ENCODE assay signal across 12 cellular contexts in the genomic region with DNA sequence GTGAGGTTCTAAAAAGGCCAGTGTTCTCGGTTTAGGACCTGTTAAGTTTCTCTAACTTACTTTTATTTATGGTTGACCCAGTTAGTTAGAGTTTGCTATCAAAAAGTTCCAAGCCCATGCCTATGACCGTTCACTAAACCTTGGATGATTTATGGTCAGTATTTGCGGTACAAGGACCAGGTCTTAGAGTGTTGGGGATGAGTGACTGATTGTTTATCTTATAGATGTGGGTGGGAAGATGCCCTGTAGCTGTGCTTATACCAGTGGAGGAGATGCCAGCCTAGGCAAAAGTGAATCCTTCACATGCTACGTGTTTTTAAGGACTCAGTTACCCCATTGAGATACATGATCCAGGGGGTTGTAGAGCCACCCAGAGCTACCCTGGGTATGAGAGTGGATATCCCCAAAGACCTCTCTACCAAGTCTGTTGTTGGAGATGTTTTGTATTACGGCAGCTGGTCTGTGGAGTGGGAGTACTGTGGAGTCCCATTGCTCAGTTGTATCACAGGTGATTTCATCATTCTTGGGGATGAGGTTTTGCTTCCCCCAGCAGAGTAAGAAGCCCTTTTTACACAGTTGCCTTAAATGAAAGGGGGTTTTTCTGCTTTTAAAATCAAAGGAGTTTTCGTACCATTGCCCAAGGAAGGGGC. TPM values are rescaled to one million over a fixed set of nuclear protein-coding genes. Genes with fewer than 3 reads are reported as not detected.
DNase-seq lines count a peak whose midpoint lies in the region; FAIRE-seq and TF ChIP-seq lines count a peak whose summit lies in the region.
"Had no signal": no experiment of that assay in that cellular context is flagged by ENCODE, and none has a peak within 500 bp of the region (broad histone marks: within the 10 kb centered on the region; RNA-seq: fewer than 3 reads in every experiment).

No MANE protein-coding gene starts in this region.

- TF ChIP-seq CTCF in Calu3 (IDR thresholded peaks at IDR 0.05; ENCODE audit: unreplicated experiment) (no peak), epithelial cell of esophagus (IDR thresholded peaks at IDR 0.05; ENCODE audit: insufficient read depth, low read depth, low read length, missing control alignments) (no peak), D721Med (IDR thresholded peaks at IDR 0.05; ENCODE audit: insufficient read depth, missing control alignments) (no peak)

- H3K27me3 Mint-ChIP-seq in Calu3 (ENCODE audit: unreplicated experiment): no peaks in the 10 kb centered on the region
- peaks cover 61% of the 10 kb centered on the region for H3K27me3 Mint-ChIP-seq in activated CD4-positive, alpha-beta T cell treated with anti-CD3 and anti-CD28 coated beads, Interleukin-2, amount 10 ng/mL, durations not matched to agents 24 days and 14 days
- H3K27me3 Mint-ChIP-seq: B cell had no signal

- CTCF ChIA-PET in Calu3 (lab: Charles Lee): no interaction called here

- FAIRE-seq in D721Med (lab: Jason Lieb, UNC): no peak

- no peak for DNase-seq in Calu3
- peak; percentile 39 for DNase-seq in OCI-M1 (lab: John Stamatoyannopoulos, UW)
- no peak for DNase-seq in epithelial cell of esophagus (ENCODE audit: low read depth)
- peak; percentile 67 for DNase-seq in pons (ENCODE audit: low spot score)
- DNase-seq in D721Med (ENCODE audit: insufficient read length, low spot score): no peak
- DNase-seq in activated CD4-positive, alpha-beta T cell treated with anti-CD3 and anti-CD28 coated beads, Interleukin-2, amount 10 ng/mL, durations not matched to agents 24 days and 14 days: no peak
- DNase-seq in HPDE6-E6E7 (ENCODE audit: extremely low spot score): no peak
- DNase-seq in activated T-cell treated with anti-CD3 and anti-CD28 coated beads, Interleukin-2, amount 50 U/mL, for 48 hours: no peak
- DNase-seq: activated T-cell treated with anti-CD3 and anti-CD28 coated beads, Interleukin-2, amount 50 U/mL, for 72 hours; MM.1S had no signal

- peak overlapping the region; percentile 98 for H3K27ac Mint-ChIP-seq in Calu3 (ENCODE audit: unreplicated experiment)
- no peak overlapping the region for H3K27ac Mint-ChIP-seq in activated CD4-positive, alpha-beta T cell treated with anti-CD3 and anti-CD28 coated beads, Interleukin-2, amount 10 ng/mL, durations not matched to agents 24 days and 14 days
- H3K27ac Mint-ChIP-seq: activated T-cell treated with anti-CD3 and anti-CD28 coated beads, Interleukin-2, amount 50 U/mL, for 72 hours had no signal

- no peaks in the 10 kb centered on the region for H3K9me3 Mint-ChIP-seq in Calu3 (ENCODE audit: low read depth, unreplicated experiment)
- no peaks in the 10 kb centered on the region for H3K9me3 Mint-ChIP-seq in activated CD4-positive, alpha-beta T cell treated with anti-CD3 and anti-CD28 coated beads, Interleukin-2, amount 10 ng/mL, durations not matched to agents 24 days and 14 days
- H3K9me3 Mint-ChIP-seq: activated T-cell treated with anti-CD3 and anti-CD28 coated beads, Interleukin-2, amount 50 U/mL, for 72 hours had no signal

- intact Hi-C loops in Calu3 (cut with micrococcal nuclease; ENCODE audit: unreplicated experiment): no loop called here
- intact Hi-C loops in activated CD4-positive, alpha-beta T cell treated with anti-CD3 and anti-CD28 coated beads, Interleukin-2, amount 10 ng/mL, durations not matched to agents 24 days and 14 days (cut with micrococcal nuclease): no loop called here

- BruUV-seq in Calu3 (replicated peaks; lab: Mats Ljungman, UMichigan): no TSS peak

- H3K36me3 Mint-ChIP-seq in Calu3 (ENCODE audit: insufficient read depth, unreplicated experiment): peaks cover 29% of the 10 kb centered on the region
- no peaks in the 10 kb centered on the region for H3K36me3 Mint-ChIP-seq in activated CD4-positive, alpha-beta T cell treated with anti-CD3 and anti-CD28 coated beads, Interleukin-2, amount 10 ng/mL, durations not matched to agents 24 days and 14 days (ENCODE audit: low read depth)

- H3K4me3 Mint-ChIP-seq in Calu3 (ENCODE audit: low read depth, unreplicated experiment): peak overlapping the region; percentile 84
- H3K4me3 Mint-ChIP-seq in activated CD4-positive, alpha-beta T cell treated with anti-CD3 and anti-CD28 coated beads, Interleukin-2, amount 10 ng/mL, durations not matched to agents 24 days and 14 days: no peak overlapping the region
- H3K4me3 Mint-ChIP-seq: activated T-cell treated with anti-CD3 and anti-CD28 coated beads, Interleukin-2, amount 50 U/mL, for 72 hours had no signal

- peak overlapping the region; percentile 68 for H3K4me3 ChIP-seq in epithelial cell of esophagus (ENCODE audit: low read length)
- H3K4me3 ChIP-seq: SJSA1 had no signal

- H3K4me1 Mint-ChIP-seq in Calu3 (ENCODE audit: low read depth, unreplicated experiment): peaks cover 17% of the 10 kb centered on the region
- H3K4me1 Mint-ChIP-seq in activated CD4-positive, alpha-beta T cell treated with anti-CD3 and anti-CD28 coated beads, Interleukin-2, amount 10 ng/mL, durations not matched to agents 24 days and 14 days: peaks cover 7% of the 10 kb centered on the region

RNA-seq across cellular contexts. Expression of gene SLC22A15, which starts 2.1 kb away (rescaled TPM):
- total RNA-seq in Calu3 (2022): 3.9 and 5.0 TPM in 2 replicates
- 0.23 and 0.36 TPM in 2 replicates for total RNA-seq in activated CD4-positive, alpha-beta T cell treated with anti-CD3 and anti-CD28 coated beads, Interleukin-2, amount 10 ng/mL, durations not matched to agents 24 days and 14 days

Comparison
In these comparisons a context has a peak if more than half of its experiments do, and no peak if none do; other contexts are left out.
1. DNase-seq: peak in OCI-M1 (single experiment) and pons (single experiment); none in Calu3 (single experiment), epithelial cell of esophagus (single experiment), D721Med (single experiment), activated CD4-positive, alpha-beta T cell treated with anti-CD3 and anti-CD28 coated beads, Interleukin-2, amount 10 ng/mL, durations not matched to agents 24 days and 14 days (single experiment), HPDE6-E6E7 (single experiment) and activated T-cell treated with anti-CD3 and anti-CD28 coated beads, Interleukin-2, amount 50 U/mL, for 48 hours (0 of 2).